ENCODE assay signal across 29 cellular contexts in genomic region chr5:83552275-83552674, GRCh38.
DNase-seq lines count a peak whose midpoint lies in the region; ATAC-seq and TF ChIP-seq lines count a peak whose summit lies in the region.
"Had no signal": no experiment of that assay in that cellular context is flagged by ENCODE, and none has a peak within 500 bp of the region (broad histone marks: within the 10 kb centered on the region; RNA-seq: fewer than 3 reads in every experiment).

No MANE protein-coding gene starts in this region.

- no peak overlapping the region for H3T11ph ChIP-seq in H9 (ENCODE audit: low read length)

- no peak overlapping the region for H2BK5ac ChIP-seq in H9 (ENCODE audit: insufficient read length, low read length)

- no peak overlapping the region for H2BK15ac ChIP-seq in H9 (ENCODE audit: low read depth, low read length)

- H3K79me1 ChIP-seq in H9 (ENCODE audit: insufficient read depth, low read depth, low read length, poor library complexity, severe bottlenecking): no peaks in the 10 kb centered on the region

- H4K91ac ChIP-seq in H9 (ENCODE audit: insufficient read length, low read depth, low read length): no peak overlapping the region

- no peaks in the 10 kb centered on the region for H3K79me2 ChIP-seq in H9 (ENCODE audit: insufficient read depth, low read length)

- H3K9me3 Mint-ChIP-seq in MCF 10A (ENCODE audit: unreplicated experiment): no peaks in the 10 kb centered on the region
- H3K9me3 Mint-ChIP-seq in H9: no peaks in the 10 kb centered on the region
- H3K9me3 Mint-ChIP-seq: activated T-cell treated with anti-CD3 and anti-CD28 coated beads, Interleukin-2, amount 50 U/mL, for 72 hours; CD4-positive, alpha-beta T cell had no signal

- H4K8ac ChIP-seq in H9 (replicated peaks; ENCODE audit: insufficient read length, low read depth, low read length): no peak overlapping the region

- peak overlapping the region; percentile 56 for H3K27ac Mint-ChIP-seq in MCF 10A (ENCODE audit: low read depth, unreplicated experiment)
- no peak overlapping the region; a peak in 1 of 7 replicates for H3K27ac Mint-ChIP-seq in H9
- H3K27ac Mint-ChIP-seq: activated CD8-positive, alpha-beta memory T cell treated with anti-CD3 and anti-CD28 coated beads, Interleukin-2, amount 10 ng/mL, durations not matched to agents 7 days and 5 days; activated T-cell treated with anti-CD3 and anti-CD28 coated beads, Interleukin-2, amount 50 U/mL, for 72 hours; CD4-positive, alpha-beta T cell had no signal

- peak overlapping the region in 1 of 2 donors; percentile 24 for H3K27ac ChIP-seq in breast epithelium
- H3K27ac ChIP-seq in foreskin keratinocyte: peak overlapping the region; percentile 23
- no peak overlapping the region for H3K27ac ChIP-seq in H9 (ENCODE audit: insufficient read length, low read depth, low read length)
- H3K27ac ChIP-seq: right lobe of liver, SJCRH30, testis had no signal

- H3K27me3 ChIP-seq in breast epithelium (no peaks in the 10 kb centered on the region), adipocyte (replicated peaks; ENCODE audit: control insufficient read depth, insufficient read depth, low read length) (no peaks in the 10 kb centered on the region), foreskin keratinocyte (no peaks in the 10 kb centered on the region), skeletal muscle satellite cell (ENCODE audit: control insufficient read depth, insufficient read depth, low read length) (no peaks in the 10 kb centered on the region), H9 (ENCODE audit: insufficient read depth, low read length) (no peaks in the 10 kb centered on the region)
- H3K27me3 ChIP-seq: right lobe of liver, SJCRH30, testis had no signal

- BruUV-seq in MCF 10A (replicated peaks; lab: Mats Ljungman, UMichigan): no TSS peak

- H2BK12ac ChIP-seq in H9 (ENCODE audit: insufficient read length, low read depth, low read length): no peak overlapping the region

- no peaks in the 10 kb centered on the region for H3K23me2 ChIP-seq in H9 (ENCODE audit: insufficient read length, low read depth, low read length, poor library complexity, severe bottlenecking)

- H3K18ac ChIP-seq in H9 (ENCODE audit: insufficient read length, low read depth, low read length): no peak overlapping the region

- no peak overlapping the region for H3K4ac ChIP-seq in H9 (ENCODE audit: low read depth, low read length)

- TF ChIP-seq CTCF in MCF 10A (IDR thresholded peaks at IDR 0.05; ENCODE audit: unreplicated experiment) (no peak), breast epithelium (IDR thresholded peaks at IDR 0.05) (no peak), foreskin keratinocyte (conservative IDR thresholded peaks at IDR 0.05) (no peak), H9 (conservative IDR thresholded peaks at IDR 0.05) (no peak)

- no peak overlapping the region for H4K5ac ChIP-seq in H9 (ENCODE audit: insufficient read length, low read depth, low read length)

- intact Hi-C loops in MCF 10A (cut with micrococcal nuclease) (no loop called here), breast epithelium (cut with DNase I; ENCODE audit: low total_unique reads) (no loop called here)

- H3K9ac ChIP-seq in adipocyte (ENCODE audit: low read length) (peak overlapping the region; percentile 54), skeletal muscle satellite cell (ENCODE audit: low read depth, low read length) (peak overlapping the region; percentile 64), H9 (ENCODE audit: extremely low read depth, insufficient read length, low read length) (no peak overlapping the region)

- H2BK120ac ChIP-seq in H9 (ENCODE audit: low read depth, low read length, poor library complexity, severe bottlenecking): no peak overlapping the region

- peaks cover 6% of the 10 kb centered on the region for H3K36me3 Mint-ChIP-seq in MCF 10A (ENCODE audit: insufficient read depth, unreplicated experiment)
- peaks cover 8 to 85% (median 52%) of the 10 kb centered on the region in 3 experiments; a peak in 5 of 7 replicates for H3K36me3 Mint-ChIP-seq in H9 (ENCODE audit: insufficient read depth in 1 of 3, low read depth in 3 of 3)
- H3K36me3 Mint-ChIP-seq: activated CD8-positive, alpha-beta memory T cell treated with anti-CD3 and anti-CD28 coated beads, Interleukin-2, amount 10 ng/mL, durations not matched to agents 7 days and 5 days had no signal

- H3K4me3 Mint-ChIP-seq in MCF 10A (ENCODE audit: unreplicated experiment): no peak overlapping the region
- no peak overlapping the region for H3K4me3 Mint-ChIP-seq in H9
- H3K4me3 Mint-ChIP-seq: activated CD8-positive, alpha-beta memory T cell treated with anti-CD3 and anti-CD28 coated beads, Interleukin-2, amount 10 ng/mL, durations not matched to agents 7 days and 5 days; activated T-cell treated with anti-CD3 and anti-CD28 coated beads, Interleukin-2, amount 50 U/mL, for 72 hours; CD4-positive, alpha-beta T cell had no signal

- H3K27me3 Mint-ChIP-seq in MCF 10A (ENCODE audit: insufficient read depth, unreplicated experiment) (no peaks in the 10 kb centered on the region), H9 (ENCODE audit: low read depth) (no peaks in the 10 kb centered on the region)

- CTCF ChIA-PET in MCF 10A (lab: Yijun Ruan, JAX): no interaction called here

- H3K14ac ChIP-seq in H9 (ENCODE audit: insufficient read depth, low read length): no peak overlapping the region

- H3K4me1 ChIP-seq in breast epithelium: no peaks in the 10 kb centered on the region
- peaks cover 46% of the 10 kb centered on the region for H3K4me1 ChIP-seq in adipocyte (ENCODE audit: control insufficient read depth, insufficient read depth, low read length)
- H3K4me1 ChIP-seq in foreskin keratinocyte: no peaks in the 10 kb centered on the region
- H3K4me1 ChIP-seq in skeletal muscle satellite cell (ENCODE audit: control insufficient read depth, insufficient read depth, low read length): peaks cover 41% of the 10 kb centered on the region
- H3K4me1 ChIP-seq in H9 (ENCODE audit: insufficient read depth, low read length): no peaks in the 10 kb centered on the region
- H3K4me1 ChIP-seq: testis had no signal

- no peak overlapping the region for H2BK20ac ChIP-seq in H9 (ENCODE audit: low read depth, low read length, poor library complexity, severe bottlenecking)

- H4K20me1 ChIP-seq in H9 (ENCODE audit: control insufficient read depth, insufficient read depth, insufficient read length): no peaks in the 10 kb centered on the region

- no peak overlapping the region for H2AFZ ChIP-seq in H9 (ENCODE audit: low read length)

- no peak overlapping the region for H3K56ac ChIP-seq in H9 (ENCODE audit: insufficient read length, low read depth, low read length)

- TF ChIP-seq POLR2A in breast epithelium (IDR thresholded peaks at IDR 0.05): no peak

- H3K4me2 ChIP-seq in skeletal muscle satellite cell (ENCODE audit: low read length) (peak overlapping the region; percentile 50), H9 (ENCODE audit: insufficient read depth, insufficient read length, low read length) (no peak overlapping the region)

- H3K9me3 ChIP-seq in breast epithelium (no peaks in the 10 kb centered on the region), adipocyte (ENCODE audit: control insufficient read depth, low read length) (no peaks in the 10 kb centered on the region), skeletal muscle satellite cell (replicated peaks; ENCODE audit: low read length) (no peaks in the 10 kb centered on the region), H9 (ENCODE audit: control insufficient read depth, low read depth, low read length) (no peaks in the 10 kb centered on the region)
- H3K9me3 ChIP-seq: right lobe of liver, SJCRH30, testis had no signal

- peak; percentile 29 for DNase-seq in MCF 10A (ENCODE audit: unreplicated experiment)
- no peak for DNase-seq in breast epithelium (ENCODE audit: low spot score in 2 of 2)
- no peak for DNase-seq in adipocyte (ENCODE audit: low read depth)
- peak; percentile 20 to 57 for DNase-seq in foreskin keratinocyte
- no peak for DNase-seq in NCI-H2029 (lab: John Stamatoyannopoulos, UW)
- DNase-seq in H9: no peak
- DNase-seq: 8988T; activated CD4-positive, CD25-positive, alpha-beta regulatory T cell; activated CD8-positive, alpha-beta memory T cell treated with anti-CD3 and anti-CD28 coated beads, Interleukin-2, amount 10 ng/mL, durations not matched to agents 7 days and 5 days; activated naive CD4-positive, alpha-beta T cell treated with Interleukin-2 at 50 U/mL for 16 hours; activated T-cell treated with anti-CD3 and anti-CD28 coated beads, Interleukin-2, amount 50 U/mL, for 72 hours; CD4-positive, alpha-beta T cell; EL; GOT3; kidney glomerular epithelial cell; NCI-H1092 treated with DMSO at 0.1 percent for 48 hours; NCI-H187 treated with DMSO at 0.1 percent for 48 hours; NCI-H526; posterior cingulate gyrus; right lobe of liver; SJCRH30; stimulated activated CD4-positive, alpha-beta T cell treated with anti-CD3 and anti-CD28 coated beads, Interleukin-15, amount 100 ng/mL, for 24 hours; stimulated activated naive CD4-positive, alpha-beta T cell; T-helper 1 cell; testis had no signal

- no peak overlapping the region for H3K23ac ChIP-seq in H9 (ENCODE audit: insufficient read length, low read depth, low read length)

- H3K4me3 ChIP-seq in breast epithelium (no peak overlapping the region), adipocyte (ENCODE audit: low read length) (peak overlapping the region; percentile 35), skeletal muscle satellite cell (ENCODE audit: low read length) (no peak overlapping the region)
- H3K4me3 ChIP-seq: GM12878, right lobe of liver, SJCRH30, testis had no signal

- ATAC-seq in foreskin keratinocyte (peak; percentile 71), GM21737 (IDR thresholded peaks at IDR 0.05; ENCODE audit: unreplicated experiment) (no peak)
- ATAC-seq: activated CD8-positive, alpha-beta memory T cell treated with anti-CD3 and anti-CD28 coated beads, Interleukin-2, amount 10 ng/mL, durations not matched to agents 7 days and 5 days; activated T-cell treated with anti-CD3 and anti-CD28 coated beads, Interleukin-2, amount 50 U/mL, for 72 hours; GM12878; Panc1; right lobe of liver had no signal

- no peak overlapping the region for H2AK5ac ChIP-seq in H9 (ENCODE audit: insufficient read length, low read length)

- H3K36me3 ChIP-seq in breast epithelium: no peaks in the 10 kb centered on the region
- H3K36me3 ChIP-seq in adipocyte (ENCODE audit: control insufficient read depth, insufficient read depth, low read length, severe bottlenecking): peaks cover 52% of the 10 kb centered on the region
- H3K36me3 ChIP-seq in skeletal muscle satellite cell (ENCODE audit: insufficient read depth, low read length): peaks cover 17% of the 10 kb centered on the region
- H3K36me3 ChIP-seq: right lobe of liver had no signal

- H3K4me1 Mint-ChIP-seq in MCF 10A (ENCODE audit: insufficient read depth, unreplicated experiment) (peaks cover 11% of the 10 kb centered on the region), H9 (no peaks in the 10 kb centered on the region)
- H3K4me1 Mint-ChIP-seq: activated CD8-positive, alpha-beta memory T cell treated with anti-CD3 and anti-CD28 coated beads, Interleukin-2, amount 10 ng/mL, durations not matched to agents 7 days and 5 days had no signal

- POLR2A ChIA-PET in MCF 10A (lab: Yijun Ruan, JAX): interaction anchor here (0.5 to 0.9 kb wide), 2 partner anchors 79 to 465 kb away, joined by 3 read pairs; no protein-coding TSS in a partner anchor

Comparison
In these comparisons a context has a peak if more than half of its experiments do, and no peak if none do; other contexts are left out.
1. DNase-seq: peak in MCF 10A (single experiment) and foreskin keratinocyte (2 of 2); none in breast epithelium (0 of 2), adipocyte (single experiment), NCI-H2029 (single experiment) and H9 (single experiment).